Comparison of ENCODE assay signal across 18 cellular contexts in genomic region chr20:62820962-62821725, GRCh38. TPM values are rescaled to one million over a fixed set of nuclear protein-coding genes. Genes with fewer than 3 reads are reported as not detected.
A peak's percentile ranks its signal among the peaks of the same experiment; 100 is the strongest.
DNase-seq lines count a peak whose midpoint lies in the region; ATAC-seq, FAIRE-seq and TF ChIP-seq lines count a peak whose summit lies in the region.
"Had no signal": no experiment of that assay in that cellular context is flagged by ENCODE, and none has a peak within 500 bp of the region (broad histone marks: within the 10 kb centered on the region; RNA-seq: fewer than 3 reads in every experiment).

No MANE protein-coding gene starts in this region.

- H3K9ac ChIP-seq in HepG2 (ENCODE audit: insufficient read depth, low read depth, low read length), result 0 out of 2 replicates have a peak overlapping the region, but pooled peaks have one; percentile 9
- H3K9ac ChIP-seq in kidney (ENCODE audit: low read length in 2 of 2), result no peak overlapping the region

- FAIRE-seq in HepG2 (lab: Jason Lieb, UNC) (no peak), kidney (lab: Jason Lieb, UNC) (no peak)
- FAIRE-seq: GM12891, GM19239, H1 had no signal

- H3K79me2 ChIP-seq in HepG2 (ENCODE audit: insufficient read depth, low read length) (peaks cover 6% of the 10 kb centered on the region), osteoblast (ENCODE audit: insufficient read depth, low read length) (no peaks in the 10 kb centered on the region)

- POLR2A ChIA-PET in HepG2 (lab: Yijun Ruan, JAX), result interaction anchor here (6.8 kb wide), 1 partner anchor 26 kb away, joined by 64 read pairs; the partner anchor contains the start of gene MRGBP

- H3K9me3 ChIP-seq in HepG2 (ENCODE audit: low read length), result no peaks in the 10 kb centered on the region
- H3K9me3 ChIP-seq in right lobe of liver, result no peaks in the 10 kb centered on the region
- H3K9me3 ChIP-seq in RWPE2 (ENCODE audit: severe bottlenecking), result no peaks in the 10 kb centered on the region
- no peaks in the 10 kb centered on the region for H3K9me3 ChIP-seq in osteoblast (ENCODE audit: low read depth, low read length)
- H3K9me3 ChIP-seq in kidney (ENCODE audit: control insufficient read depth in 1 of 2, low read length in 2 of 2), result no peaks in the 10 kb centered on the region

- TF ChIP-seq EP300 in HepG2 (IDR thresholded peaks at IDR 0.05; ENCODE audit: low read depth in 2 of 2, low read length in 2 of 2) (no peak), HepG2 (CRISPR knock-in tag; IDR thresholded peaks at IDR 0.05; ENCODE audit: borderline replicate concordance) (no peak)

- intact Hi-C loops in HepG2 (cut with micrococcal nuclease; ENCODE audit: unreplicated experiment), result loop anchor here (5.0 kb wide), 1 partner anchor 41 kb away; the partner anchor contains the start of gene TCFL5
- intact Hi-C loops in right lobe of liver (cut with DNase I), result loop anchor here in 1 of 2 donors (10.0 kb wide), 1 partner anchor 184 kb away; the partner anchor contains the start of gene BHLHE23
- intact Hi-C loops in kidney (cut with DNase I), result no loop called here

- H3K36me3 ChIP-seq in HepG2 (replicated peaks in 1 of 2; ENCODE audit: control insufficient read depth in 1 of 2, insufficient read depth in 2 of 2, low read length in 2 of 2) (no peaks in the 10 kb centered on the region), right lobe of liver (no peaks in the 10 kb centered on the region), RWPE2 (ENCODE audit: low read depth) (no peaks in the 10 kb centered on the region), osteoblast (ENCODE audit: insufficient read depth, low read length) (no peaks in the 10 kb centered on the region), kidney (ENCODE audit: control insufficient read depth in 1 of 2, insufficient read depth in 2 of 2, low read length in 2 of 2) (no peaks in the 10 kb centered on the region)

- CTCF ChIA-PET in HepG2 (lab: Yijun Ruan, JAX; ENCODE audit: low intra/inter-chr PET ratio, low total read pairs), result no interaction called here

- ATAC-seq in HepG2 (no peak), right lobe of liver (no peak), RWPE2 (ENCODE audit: low read depth) (no peak)

- 0 out of 2 replicates have a peak overlapping the region, but pooled peaks have one; percentile 81 for H3K4me2 ChIP-seq in HepG2 (ENCODE audit: low read depth, low read length)
- no peak overlapping the region for H3K4me2 ChIP-seq in osteoblast (ENCODE audit: insufficient read depth, low read length)

- H3K4me3 ChIP-seq in HepG2 (replicated peaks in 1 of 3; ENCODE audit: insufficient read depth in 1 of 3, low read depth in 2 of 3, low read length in 3 of 3) (no peak overlapping the region), right lobe of liver (no peak overlapping the region), RWPE2 (ENCODE audit: severe bottlenecking) (no peak overlapping the region), osteoblast (ENCODE audit: insufficient read depth, low read length) (no peak overlapping the region), kidney (ENCODE audit: low read length in 2 of 2) (no peak overlapping the region)

- no TSS peak for BruUV-seq in HepG2 (replicated peaks; lab: Mats Ljungman, UMichigan)

- TF ChIP-seq RAD21 in HepG2 (CRISPR knock-in tag; IDR thresholded peaks at IDR 0.05), result no peak

- H3K4me1 ChIP-seq in HepG2 (ENCODE audit: insufficient read depth, low read length) (peaks cover 77% of the 10 kb centered on the region), right lobe of liver (peaks cover 0 to 10% (median 1%) of the 10 kb centered on the region in 4 donors), RWPE2 (ENCODE audit: insufficient read depth, poor library complexity, severe bottlenecking) (peaks cover 15% of the 10 kb centered on the region), osteoblast (ENCODE audit: insufficient read depth, low read length) (peaks cover 21% of the 10 kb centered on the region), kidney (ENCODE audit: control insufficient read depth in 1 of 2, insufficient read depth in 1 of 2, low read depth in 1 of 2, low read length in 2 of 2) (peaks cover 0 to 16% of the 10 kb centered on the region in 2 donors)

- H3K27me3 ChIP-seq in HepG2 (ENCODE audit: control insufficient read depth in 1 of 2, insufficient read depth in 2 of 2, low read length in 2 of 2) (no peaks in the 10 kb centered on the region), right lobe of liver (no peaks in the 10 kb centered on the region), RWPE2 (ENCODE audit: insufficient read depth, poor library complexity, severe bottlenecking) (peaks cover 13% of the 10 kb centered on the region), osteoblast (ENCODE audit: insufficient read depth, low read length) (peaks cover 26% of the 10 kb centered on the region)

- no peak overlapping the region for H3K27ac ChIP-seq in HepG2 (ENCODE audit: extremely low read length, insufficient read depth, low read length)
- no peak overlapping the region for H3K27ac ChIP-seq in right lobe of liver
- no peak overlapping the region for H3K27ac ChIP-seq in RWPE2 (ENCODE audit: poor library complexity, severe bottlenecking)
- H3K27ac ChIP-seq in osteoblast (ENCODE audit: low read depth, low read length), result no peak overlapping the region
- H3K27ac ChIP-seq in kidney (ENCODE audit: low read depth in 2 of 2, low read length in 2 of 2), result no peak overlapping the region
- H3K27ac ChIP-seq: 22Rv1, HL-60 had no signal

- no peak for TF ChIP-seq POLR2A in HepG2 (IDR thresholded peaks at IDR 0.05; ENCODE audit: insufficient read depth in 1 of 2, low read depth in 2 of 2, low read length in 2 of 2)
- no peak for TF ChIP-seq POLR2A in right lobe of liver (IDR thresholded peaks at IDR 0.05)

- DNase-seq in HepG2 (ENCODE audit: low spot score) (no peak), right lobe of liver (no peak), RWPE2 (ENCODE audit: low spot score) (peak; percentile 88), osteoblast (ENCODE audit: insufficient read length, low spot score, missing footprints) (peak; percentile 86), hepatic stellate cell (ENCODE audit: low spot score) (no peak), kidney (no peak), islet precursor cell (no peak)
- DNase-seq: AML-193; Calu3; CD4-positive, alpha-beta T cell; DMS 273 treated with DMSO at 0.1 percent for 48 hours; HCEC 1CT; KBM-7 had no signal

- peaks cover 4% of the 10 kb centered on the region; the same call in 1 of the 2 replicates for H4K20me1 ChIP-seq in HepG2 (ENCODE audit: insufficient read depth, low read length)
- H4K20me1 ChIP-seq in osteoblast (ENCODE audit: insufficient read depth, low read length), result no peaks in the 10 kb centered on the region

- WGBS in HepG2 (ENCODE audit: low lambda C conversion rate), result 86% methylated on average over 18 of the region's 19 CpGs
- WGBS in right lobe of liver (ENCODE audit: insufficient coverage, low coverage, low lambda C conversion rate, missing lambda C conversion rate), result 80% methylated on average over 1 of the region's 19 CpGs

- in situ Hi-C loops in HepG2 (cut with HindIII; ENCODE audit: extremely low pct_ligation_motif_present, low pct_unique_long_range_greater_than_20kb), result no loop called here

- H2AFZ ChIP-seq in HepG2 (ENCODE audit: low read length) (no peak overlapping the region), osteoblast (ENCODE audit: low read length) (no peak overlapping the region)

- TF ChIP-seq CTCF in HepG2 (CRISPR knock-in tag; IDR thresholded peaks at IDR 0.05), result 0 out of 2 replicates have a peak, but pooled peaks have one; percentile 5
- no peak for TF ChIP-seq CTCF in right lobe of liver (IDR thresholded peaks at IDR 0.05)
- no peak for TF ChIP-seq CTCF in RWPE2 (IDR thresholded peaks at IDR 0.05; ENCODE audit: poor library complexity, severe bottlenecking)
- TF ChIP-seq CTCF in osteoblast (IDR thresholded peaks at IDR 0.05; ENCODE audit: extremely low read depth, low read depth, low read length), result no peak
- no peak for TF ChIP-seq CTCF in kidney (IDR thresholded peaks at IDR 0.05; ENCODE audit: borderline replicate concordance, extremely low read depth, insufficient read depth)

RNA-seq across cellular contexts. Expression of gene COL9A3, which starts 4.3 kb away (rescaled TPM):
- total RNA-seq in HepG2 (2016; rRNA removed; fragmentation: Illumina TruSeq; extraction: Trizol), result 53.3 and 204 TPM in 2 replicates
- 13.9 and 15.8 TPM in 2 replicates for total RNA-seq in HepG2 (2016; cell fraction: cytosol; rRNA removed; fragmentation: Illumina TruSeq; extraction: Trizol; ENCODE audit: low read depth)
- 48.0 and 215 TPM in 2 replicates for total RNA-seq in HepG2 (2016; cell fraction: insoluble cytoplasmic fraction; rRNA removed; fragmentation: Illumina TruSeq; extraction: Trizol)
- total RNA-seq in HepG2 (2016; cell fraction: membrane; rRNA removed; fragmentation: Illumina TruSeq; extraction: Trizol), result 19.3 and 20.8 TPM in 2 replicates
- total RNA-seq in HepG2 (2016; cell fraction: nucleus; rRNA removed; fragmentation: Illumina TruSeq; extraction: Trizol), result 216 and 254 TPM in 2 replicates
- polyA plus RNA-seq in HepG2 (2011; rRNA removed), result 155 and 175 TPM in 2 replicates
- polyA plus RNA-seq in HepG2 (2011; cell fraction: cytosol; rRNA removed), result 84.5 and 113 TPM in 2 replicates
- 1,291 and 1,782 TPM in 2 replicates for polyA plus RNA-seq in HepG2 (2011; cell fraction: nucleus; rRNA removed)
- polyA plus RNA-seq in HepG2 (2012), result 79.9 and 172 TPM in 2 replicates
- 9.2 and 9.5 TPM in 2 replicates for polyA plus RNA-seq in HepG2 (2016; cell fraction: cytosol; fragmentation: Illumina TruSeq; extraction: Trizol; ENCODE audit: low read depth)
- 55.1 and 66.2 TPM in 2 replicates for polyA plus RNA-seq in HepG2 (2016; cell fraction: insoluble cytoplasmic fraction; fragmentation: Illumina TruSeq; extraction: Trizol; ENCODE audit: low read depth)
- polyA plus RNA-seq in HepG2 (2016; cell fraction: membrane; fragmentation: Illumina TruSeq; extraction: Trizol; ENCODE audit: low read depth), result 17.0 and 20.1 TPM in 2 replicates
- polyA plus RNA-seq in HepG2 (2016; cell fraction: nucleus; fragmentation: Illumina TruSeq; extraction: Trizol; ENCODE audit: insufficient read depth, low read depth), result 637 and 662 TPM in 2 replicates
- polyA minus RNA-seq in HepG2 (2011; rRNA and poly(A)+ RNA removed; ENCODE audit: low replicate concordance), result 5.1 and 12.2 TPM in 2 replicates
- 23.0 and 25.3 TPM in 2 replicates for polyA minus RNA-seq in HepG2 (2011; cell fraction: cytosol; rRNA and poly(A)+ RNA removed)
- 56.8 and 67.0 TPM in 2 replicates for polyA minus RNA-seq in HepG2 (2011; cell fraction: nucleus; rRNA and poly(A)+ RNA removed)
- total RNA-seq in right lobe of liver, result 1 to 10 TPM; 1.5 to 7.6 (median 3.5) TPM
- not detected in 2 replicates for total RNA-seq in osteoblast
- 4.3 TPM for total RNA-seq in kidney
- polyA plus RNA-seq in kidney (ENCODE audit: insufficient read depth, low read depth, low replicate concordance), result 2.3 TPM
- total RNA-seq: CD4-positive, alpha-beta T cell had no signal

RNA-seq across cellular contexts. Expression of gene OGFR, which starts 16.5 kb away (rescaled TPM):
- total RNA-seq in HepG2 (2016; rRNA removed; fragmentation: Illumina TruSeq; extraction: Trizol), result 68.3 and 81.8 TPM in 2 replicates
- total RNA-seq in HepG2 (2016; cell fraction: cytosol; rRNA removed; fragmentation: Illumina TruSeq; extraction: Trizol; ENCODE audit: low read depth), result 6.3 and 8.7 TPM in 2 replicates
- 58.8 and 84.2 TPM in 2 replicates for total RNA-seq in HepG2 (2016; cell fraction: insoluble cytoplasmic fraction; rRNA removed; fragmentation: Illumina TruSeq; extraction: Trizol)
- total RNA-seq in HepG2 (2016; cell fraction: membrane; rRNA removed; fragmentation: Illumina TruSeq; extraction: Trizol), result 20.8 and 24.4 TPM in 2 replicates
- 33.8 and 41.3 TPM in 2 replicates for total RNA-seq in HepG2 (2016; cell fraction: nucleus; rRNA removed; fragmentation: Illumina TruSeq; extraction: Trizol)
- 47.7 and 62.2 TPM in 2 replicates for polyA plus RNA-seq in HepG2 (2011; rRNA removed)
- 58.6 and 82.5 TPM in 2 replicates for polyA plus RNA-seq in HepG2 (2011; cell fraction: cytosol; rRNA removed)
- 105 and 121 TPM in 2 replicates for polyA plus RNA-seq in HepG2 (2011; cell fraction: nucleus; rRNA removed)
- polyA plus RNA-seq in HepG2 (2012), result 34.0 and 38.1 TPM in 2 replicates
- 4.2 and 4.7 TPM in 2 replicates for polyA plus RNA-seq in HepG2 (2016; cell fraction: cytosol; fragmentation: Illumina TruSeq; extraction: Trizol; ENCODE audit: low read depth)
- 68.1 and 77.5 TPM in 2 replicates for polyA plus RNA-seq in HepG2 (2016; cell fraction: insoluble cytoplasmic fraction; fragmentation: Illumina TruSeq; extraction: Trizol; ENCODE audit: low read depth)
- 11.5 and 14.2 TPM in 2 replicates for polyA plus RNA-seq in HepG2 (2016; cell fraction: membrane; fragmentation: Illumina TruSeq; extraction: Trizol; ENCODE audit: low read depth)
- 103 and 104 TPM in 2 replicates for polyA plus RNA-seq in HepG2 (2016; cell fraction: nucleus; fragmentation: Illumina TruSeq; extraction: Trizol; ENCODE audit: insufficient read depth, low read depth)
- 38.5 and 45.1 TPM in 2 replicates for polyA minus RNA-seq in HepG2 (2011; rRNA and poly(A)+ RNA removed; ENCODE audit: low replicate concordance)
- polyA minus RNA-seq in HepG2 (2011; cell fraction: cytosol; rRNA and poly(A)+ RNA removed), result 39.4 and 42.5 TPM in 2 replicates
- 15.1 and 20.0 TPM in 2 replicates for polyA minus RNA-seq in HepG2 (2011; cell fraction: nucleus; rRNA and poly(A)+ RNA removed)
- 10 to 100 TPM; 40.7 to 48.1 (median 47.0) TPM for total RNA-seq in right lobe of liver
- 32.4 and 39.1 TPM in 2 replicates for total RNA-seq in osteoblast
- 46.8 TPM for total RNA-seq in kidney
- 33.7 TPM for polyA plus RNA-seq in kidney (ENCODE audit: insufficient read depth, low read depth, low replicate concordance)

RNA-seq across cellular contexts. Expression of gene MRGBP, which starts 24.9 kb away (rescaled TPM):
- total RNA-seq in HepG2 (2016; rRNA removed; fragmentation: Illumina TruSeq; extraction: Trizol), result 34.8 and 35.9 TPM in 2 replicates
- 79.0 and 80.7 TPM in 2 replicates for total RNA-seq in HepG2 (2016; cell fraction: cytosol; rRNA removed; fragmentation: Illumina TruSeq; extraction: Trizol; ENCODE audit: low read depth)
- 31.8 and 38.7 TPM in 2 replicates for total RNA-seq in HepG2 (2016; cell fraction: insoluble cytoplasmic fraction; rRNA removed; fragmentation: Illumina TruSeq; extraction: Trizol)
- 96.7 and 98.0 TPM in 2 replicates for total RNA-seq in HepG2 (2016; cell fraction: membrane; rRNA removed; fragmentation: Illumina TruSeq; extraction: Trizol)
- total RNA-seq in HepG2 (2016; cell fraction: nucleus; rRNA removed; fragmentation: Illumina TruSeq; extraction: Trizol), result 17.0 and 18.5 TPM in 2 replicates
- 31.6 and 34.2 TPM in 2 replicates for polyA plus RNA-seq in HepG2 (2011; rRNA removed)
- polyA plus RNA-seq in HepG2 (2011; cell fraction: cytosol; rRNA removed), result 30.7 and 37.2 TPM in 2 replicates
- polyA plus RNA-seq in HepG2 (2011; cell fraction: nucleus; rRNA removed), result 29.7 and 36.4 TPM in 2 replicates
- 21.6 and 23.1 TPM in 2 replicates for polyA plus RNA-seq in HepG2 (2012)
- 88.5 and 96.5 TPM in 2 replicates for polyA plus RNA-seq in HepG2 (2016; cell fraction: cytosol; fragmentation: Illumina TruSeq; extraction: Trizol; ENCODE audit: low read depth)
- polyA plus RNA-seq in HepG2 (2016; cell fraction: insoluble cytoplasmic fraction; fragmentation: Illumina TruSeq; extraction: Trizol; ENCODE audit: low read depth), result 34.9 and 39.2 TPM in 2 replicates
- 88.7 and 90.6 TPM in 2 replicates for polyA plus RNA-seq in HepG2 (2016; cell fraction: membrane; fragmentation: Illumina TruSeq; extraction: Trizol; ENCODE audit: low read depth)
- 40.3 and 42.7 TPM in 2 replicates for polyA plus RNA-seq in HepG2 (2016; cell fraction: nucleus; fragmentation: Illumina TruSeq; extraction: Trizol; ENCODE audit: insufficient read depth, low read depth)
- 21.2 and 36.8 TPM in 2 replicates for polyA minus RNA-seq in HepG2 (2011; rRNA and poly(A)+ RNA removed; ENCODE audit: low replicate concordance)
- 12.7 and 13.0 TPM in 2 replicates for polyA minus RNA-seq in HepG2 (2011; cell fraction: cytosol; rRNA and poly(A)+ RNA removed)
- 10.2 and 10.9 TPM in 2 replicates for polyA minus RNA-seq in HepG2 (2011; cell fraction: nucleus; rRNA and poly(A)+ RNA removed)
- total RNA-seq in right lobe of liver, result 1 to 10 TPM; 3.3 to 8.0 (median 5.3) TPM
- 14.1 and 15.2 TPM in 2 replicates for total RNA-seq in osteoblast
- total RNA-seq in kidney, result 7.6 TPM
- 9.0 TPM for polyA plus RNA-seq in kidney (ENCODE audit: insufficient read depth, low read depth, low replicate concordance)

RNA-seq across cellular contexts. Expression of gene TCFL5, which starts 40.5 kb away (rescaled TPM):
- total RNA-seq in HepG2 (2016; rRNA removed; fragmentation: Illumina TruSeq; extraction: Trizol) (20.0 and 21.1 TPM in 2 replicates), right lobe of liver (1 to 10 TPM; 2.9 to 5.1 (median 3.9) TPM), osteoblast (13.0 TPM in 2 replicates), kidney (11.5 TPM)
- 13.3 and 17.7 TPM in 2 replicates for total RNA-seq in HepG2 (2016; cell fraction: cytosol; rRNA removed; fragmentation: Illumina TruSeq; extraction: Trizol; ENCODE audit: low read depth)
- 20.4 and 21.0 TPM in 2 replicates for total RNA-seq in HepG2 (2016; cell fraction: insoluble cytoplasmic fraction; rRNA removed; fragmentation: Illumina TruSeq; extraction: Trizol)
- 28.7 and 36.7 TPM in 2 replicates for total RNA-seq in HepG2 (2016; cell fraction: membrane; rRNA removed; fragmentation: Illumina TruSeq; extraction: Trizol)
- 11.4 and 12.6 TPM in 2 replicates for total RNA-seq in HepG2 (2016; cell fraction: nucleus; rRNA removed; fragmentation: Illumina TruSeq; extraction: Trizol)
- polyA plus RNA-seq in HepG2 (2011; rRNA removed) (14.2 and 14.8 TPM in 2 replicates), kidney (ENCODE audit: insufficient read depth, low read depth, low replicate concordance) (6.1 TPM)
- polyA plus RNA-seq in HepG2 (2011; cell fraction: cytosol; rRNA removed), result 9.0 and 11.8 TPM in 2 replicates
- 6.4 and 8.0 TPM in 2 replicates for polyA plus RNA-seq in HepG2 (2011; cell fraction: nucleus; rRNA removed)
- 12.4 and 13.3 TPM in 2 replicates for polyA plus RNA-seq in HepG2 (2012)
- polyA plus RNA-seq in HepG2 (2016; cell fraction: cytosol; fragmentation: Illumina TruSeq; extraction: Trizol; ENCODE audit: low read depth), result 13.1 and 14.7 TPM in 2 replicates
- 19.5 and 20.9 TPM in 2 replicates for polyA plus RNA-seq in HepG2 (2016; cell fraction: insoluble cytoplasmic fraction; fragmentation: Illumina TruSeq; extraction: Trizol; ENCODE audit: low read depth)
- polyA plus RNA-seq in HepG2 (2016; cell fraction: membrane; fragmentation: Illumina TruSeq; extraction: Trizol; ENCODE audit: low read depth), result 25.6 and 29.7 TPM in 2 replicates
- 21.4 and 23.1 TPM in 2 replicates for polyA plus RNA-seq in HepG2 (2016; cell fraction: nucleus; fragmentation: Illumina TruSeq; extraction: Trizol; ENCODE audit: insufficient read depth, low read depth)
- 4.7 and 6.4 TPM in 2 replicates for polyA minus RNA-seq in HepG2 (2011; rRNA and poly(A)+ RNA removed; ENCODE audit: low replicate concordance)
- polyA minus RNA-seq in HepG2 (2011; cell fraction: cytosol; rRNA and poly(A)+ RNA removed), result 9.9 and 10.2 TPM in 2 replicates
- 5.2 and 6.1 TPM in 2 replicates for polyA minus RNA-seq in HepG2 (2011; cell fraction: nucleus; rRNA and poly(A)+ RNA removed)

Comparison
In these comparisons a context has a peak if more than half of its experiments do, and no peak if none do; other contexts are left out.
1. DNase-seq: peak in RWPE2 (single experiment) and osteoblast (single experiment); none in HepG2 (single experiment), right lobe of liver (0 of 3), hepatic stellate cell (single experiment), kidney (single experiment) and islet precursor cell (single experiment).